2 cellular contexts compared by ENCODE assay signal in the genomic region with DNA sequence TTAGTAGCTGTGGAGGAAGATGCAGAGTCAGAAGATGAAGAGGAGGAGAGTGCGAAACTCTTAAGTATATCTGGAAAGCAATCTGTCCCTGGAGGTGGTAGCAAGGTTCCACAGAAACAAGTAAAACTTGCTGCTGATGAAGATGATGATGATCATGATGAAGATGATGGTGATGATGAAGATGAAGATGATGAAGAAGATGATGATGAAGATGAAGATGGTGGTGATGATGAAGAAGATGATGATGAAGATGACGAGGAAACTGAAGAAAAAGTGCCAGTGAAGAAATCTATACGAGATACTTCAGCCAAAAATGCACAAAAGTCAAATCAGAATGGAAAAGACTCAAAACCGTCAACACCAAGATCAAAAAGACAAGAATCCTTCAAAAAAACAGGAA.
DNase-seq lines count a peak whose midpoint lies in the region; ATAC-seq, FAIRE-seq and TF ChIP-seq lines count a peak whose summit lies in the region.
"Not testable (repeated sequence)": the region's sequence is repeated elsewhere in the genome, so short reads cannot be mapped to it uniquely, and the experiment has no call there.

No MANE protein-coding gene starts in this region.

- H3K27me3 ChIP-seq in HepG2 (ENCODE audit: control insufficient read depth in 1 of 2, insufficient read depth in 2 of 2, low read length in 2 of 2): peaks cover 0 to 11% of the 10 kb centered on the region in 2 experiments; a peak in 2 of 5 replicates

- TF ChIP-seq EP300 in HepG2 (IDR thresholded peaks at IDR 0.05; ENCODE audit: low read depth in 2 of 2, low read length in 2 of 2); HepG2 (CRISPR knock-in tag; IDR thresholded peaks at IDR 0.05; ENCODE audit: borderline replicate concordance): not testable (repeated sequence)

- 41% methylated on average over 4 of the region's 4 CpGs for WGBS in HepG2 (ENCODE audit: low lambda C conversion rate)

- not testable (repeated sequence) for H3K36me3 ChIP-seq in HEK293 (ENCODE audit: control insufficient read depth in 2 of 2, insufficient read depth in 1 of 2, low read length in 2 of 2); HepG2 (replicated peaks in 1 of 2; ENCODE audit: control insufficient read depth in 1 of 2, insufficient read depth in 2 of 2, low read length in 2 of 2)

- H3K27ac ChIP-seq in HEK293 (ENCODE audit: extremely low read depth, low read depth, low read length); HepG2 (ENCODE audit: extremely low read length, insufficient read depth, low read length): not testable (repeated sequence)

- not testable (repeated sequence) for H4K20me1 ChIP-seq in HepG2 (ENCODE audit: insufficient read depth, low read length)

- ATAC-seq in HepG2: not testable (repeated sequence)

- BruUV-seq in HepG2 (replicated peaks; lab: Mats Ljungman, UMichigan): not testable (repeated sequence)

- H3K4me1 ChIP-seq in HEK293 (ENCODE audit: control insufficient read depth, insufficient read depth, low read length): not testable (repeated sequence)
- peaks cover 30% of the 10 kb centered on the region for H3K4me1 ChIP-seq in HepG2 (ENCODE audit: insufficient read depth, low read length)

- H3K4me2 ChIP-seq in HepG2 (ENCODE audit: low read depth, low read length): not testable (repeated sequence)

- in situ Hi-C loops in HepG2 (cut with HindIII; ENCODE audit: extremely low pct_ligation_motif_present, low pct_unique_long_range_greater_than_20kb): not testable (repeated sequence)

- TF ChIP-seq CTCF in HEK293 (tag by site-specific recombination; IDR thresholded peaks at IDR 0.05); HepG2 (CRISPR knock-in tag; IDR thresholded peaks at IDR 0.05): not testable (repeated sequence)

- intact Hi-C loops in HepG2 (cut with micrococcal nuclease; ENCODE audit: unreplicated experiment): not testable (repeated sequence)

- DNase-seq in HepG2 (ENCODE audit: low spot score): not testable (repeated sequence)

- not testable (repeated sequence) for H3K4me3 ChIP-seq in HEK293 (ENCODE audit: low read depth, low read length); HepG2 (replicated peaks in 1 of 3; ENCODE audit: insufficient read depth in 1 of 3, low read depth in 2 of 3, low read length in 3 of 3)

- not testable (repeated sequence) for TF ChIP-seq RAD21 in HepG2 (CRISPR knock-in tag; IDR thresholded peaks at IDR 0.05)

- not testable (repeated sequence) for H2AFZ ChIP-seq in HepG2 (ENCODE audit: low read length)

- H3K9ac ChIP-seq in HepG2 (ENCODE audit: insufficient read depth, low read depth, low read length): not testable (repeated sequence)

- H3K9me3 ChIP-seq in HEK293 (ENCODE audit: control insufficient read depth, insufficient read depth, low read depth, low read length); HepG2 (ENCODE audit: low read length): not testable (repeated sequence)

- not testable (repeated sequence) for FAIRE-seq in HepG2 (lab: Jason Lieb, UNC)

- TF ChIP-seq POLR2A in HepG2 (IDR thresholded peaks at IDR 0.05; ENCODE audit: insufficient read depth in 1 of 2, low read depth in 2 of 2, low read length in 2 of 2): not testable (repeated sequence)

- POLR2A ChIA-PET in HEK293 (lab: Yijun Ruan, JAX); HepG2 (lab: Yijun Ruan, JAX): not testable (repeated sequence)

- H3K79me2 ChIP-seq in HepG2 (ENCODE audit: insufficient read depth, low read length): not testable (repeated sequence)

- CTCF ChIA-PET in HEK293 (lab: Yijun Ruan, JAX); HepG2 (lab: Yijun Ruan, JAX; ENCODE audit: low intra/inter-chr PET ratio, low total read pairs): not testable (repeated sequence)

TF ChIP-seq in HEK293, 187 proteins besides CTCF, POLR2A, EP300 and RAD21:
- TF ChIP-seq, protein P1, sequence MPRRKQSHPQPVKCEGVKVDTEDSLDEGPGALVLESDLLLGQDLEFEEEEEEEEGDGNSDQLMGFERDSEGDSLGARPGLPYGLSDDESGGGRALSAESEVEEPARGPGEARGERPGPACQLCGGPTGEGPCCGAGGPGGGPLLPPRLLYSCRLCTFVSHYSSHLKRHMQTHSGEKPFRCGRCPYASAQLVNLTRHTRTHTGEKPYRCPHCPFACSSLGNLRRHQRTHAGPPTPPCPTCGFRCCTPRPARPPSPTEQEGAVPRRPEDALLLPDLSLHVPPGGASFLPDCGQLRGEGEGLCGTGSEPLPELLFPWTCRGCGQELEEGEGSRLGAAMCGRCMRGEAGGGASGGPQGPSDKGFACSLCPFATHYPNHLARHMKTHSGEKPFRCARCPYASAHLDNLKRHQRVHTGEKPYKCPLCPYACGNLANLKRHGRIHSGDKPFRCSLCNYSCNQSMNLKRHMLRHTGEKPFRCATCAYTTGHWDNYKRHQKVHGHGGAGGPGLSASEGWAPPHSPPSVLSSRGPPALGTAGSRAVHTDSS (tag by site-specific recombination; IDR thresholded peaks at IDR 0.05): peak; percentile 100

TF ChIP-seq in HepG2, 621 proteins besides CTCF, POLR2A, EP300 and RAD21:
- peak; percentile 84 for TF ChIP-seq CREB1 (IDR thresholded peaks at IDR 0.05)
- TF ChIP-seq CREB1 (CRISPR knock-in tag; IDR thresholded peaks at IDR 0.05): not testable (repeated sequence)
